In the genomic region with DNA sequence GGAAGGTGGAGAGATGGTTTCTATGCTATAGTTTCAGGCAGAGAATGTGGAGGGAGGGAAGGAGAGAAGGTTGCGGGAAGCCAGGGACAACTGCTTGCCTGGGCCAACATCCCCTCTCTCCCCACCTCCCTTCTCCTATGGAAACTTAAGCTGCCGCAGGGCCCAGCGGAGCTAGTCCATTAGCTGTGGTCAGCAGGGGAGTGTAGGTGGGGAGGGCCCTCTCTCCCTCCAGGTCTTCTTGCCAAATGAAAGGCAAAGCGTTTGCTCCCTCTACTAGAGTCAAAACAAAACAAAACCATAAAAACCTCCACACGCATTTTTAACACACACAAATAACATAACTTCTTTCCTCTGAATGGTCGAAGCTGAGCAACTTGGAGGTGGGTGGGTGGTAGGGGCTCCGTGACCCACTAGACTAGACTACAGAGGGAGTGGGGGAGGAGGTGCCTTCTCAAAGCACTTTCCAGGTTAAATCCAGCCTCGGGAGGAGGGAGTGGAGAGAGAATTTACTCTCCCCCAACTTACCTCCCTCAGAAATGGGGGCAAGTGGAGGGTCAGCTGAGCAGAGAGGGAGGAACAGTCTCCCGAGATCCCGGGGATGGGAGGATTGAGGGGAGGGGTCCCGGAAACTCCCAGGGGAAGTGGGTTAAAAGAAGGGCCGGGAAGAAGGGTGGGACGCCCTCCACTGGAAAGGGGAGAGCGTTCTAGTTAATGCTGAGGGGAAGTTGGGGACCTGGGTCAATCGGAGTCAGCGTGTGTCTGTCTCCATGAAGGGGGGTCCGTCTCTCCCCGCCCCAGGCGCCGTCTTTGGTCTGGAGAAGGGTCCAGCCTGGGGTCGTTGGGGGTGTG, we compare ENCODE assay signal across 8 cellular contexts. TPM values are rescaled to one million over a fixed set of nuclear protein-coding genes. Genes with fewer than 3 reads are reported as not detected.
DNase-seq lines count a peak whose midpoint lies in the region; ATAC-seq, FAIRE-seq and TF ChIP-seq lines count a peak whose summit lies in the region.

No MANE protein-coding gene starts in this region.

- peaks cover 17% of the 10 kb centered on the region for H3K27me3 Mint-ChIP-seq in activated CD4-positive, alpha-beta T cell treated with anti-CD3 and anti-CD28 coated beads, Interleukin-2, amount 10 ng/mL, durations not matched to agents 7 days and 5 days
- H3K27me3 Mint-ChIP-seq in astrocyte (ENCODE audit: low read depth, unreplicated experiment), result peaks cover 5% of the 10 kb centered on the region

- peak overlapping the region; percentile 46 for H3K27ac Mint-ChIP-seq in activated CD4-positive, alpha-beta T cell treated with anti-CD3 and anti-CD28 coated beads, Interleukin-2, amount 10 ng/mL, durations not matched to agents 7 days and 5 days
- peak overlapping the region; percentile 75 for H3K27ac Mint-ChIP-seq in astrocyte (ENCODE audit: unreplicated experiment)

- DNase-seq in activated CD4-positive, alpha-beta T cell treated with anti-CD3 and anti-CD28 coated beads, Interleukin-2, amount 10 ng/mL, durations not matched to agents 7 days and 5 days, result no peak
- DNase-seq in activated CD4-positive, alpha-beta T cell treated with anti-CD3 and anti-CD28 coated beads, Interleukin-2, amount 50 U/mL, for 4 hours, result no peak
- DNase-seq in astrocyte (ENCODE audit: low read depth) (peak; percentile 53), left lung (no peak), testis (peak; percentile 43), D721Med (ENCODE audit: insufficient read length, low spot score) (no peak), ACHN (no peak)

- H3K4me3 ChIP-seq in astrocyte (ENCODE audit: insufficient read depth, low read depth, low read length), result peak overlapping the region; percentile 83
- H3K4me3 ChIP-seq in left lung, result peak overlapping the region; percentile 89 to 90
- H3K4me3 ChIP-seq in testis, result peak overlapping the region; percentile 65 to 78

- H3K79me2 ChIP-seq in astrocyte (ENCODE audit: insufficient read depth, low read length), result peaks cover 21% of the 10 kb centered on the region

- FAIRE-seq in astrocyte (lab: Jason Lieb, UNC), result no peak
- FAIRE-seq in D721Med (lab: Jason Lieb, UNC), result no peak

- CTCF ChIA-PET in activated CD4-positive, alpha-beta T cell treated with anti-CD3 and anti-CD28 coated beads, Interleukin-2, amount 10 ng/mL, durations not matched to agents 7 days and 5 days (lab: Charles Lee), result interaction anchor here (0.6 to 5.3 kb wide), 18 partner anchors 9 to 156 kb away, joined by 3 to 28 read pairs (median 5); partner anchors contain the start of genes DDX23 and KANSL2

- no peaks in the 10 kb centered on the region for H3K9me3 Mint-ChIP-seq in activated CD4-positive, alpha-beta T cell treated with anti-CD3 and anti-CD28 coated beads, Interleukin-2, amount 10 ng/mL, durations not matched to agents 7 days and 5 days
- no peaks in the 10 kb centered on the region for H3K9me3 Mint-ChIP-seq in astrocyte (ENCODE audit: unreplicated experiment)

- peak overlapping the region; percentile 84 for H3K4me3 Mint-ChIP-seq in activated CD4-positive, alpha-beta T cell treated with anti-CD3 and anti-CD28 coated beads, Interleukin-2, amount 10 ng/mL, durations not matched to agents 7 days and 5 days
- H3K4me3 Mint-ChIP-seq in astrocyte (ENCODE audit: unreplicated experiment), result peak overlapping the region; percentile 95

- no peaks in the 10 kb centered on the region for H3K27me3 ChIP-seq in astrocyte (ENCODE audit: insufficient read depth, low read length)
- H3K27me3 ChIP-seq in left lung, result peaks cover 0 to 22% of the 10 kb centered on the region in 2 donors
- H3K27me3 ChIP-seq in testis, result no peaks in the 10 kb centered on the region

- peaks cover 9% of the 10 kb centered on the region for H4K20me1 ChIP-seq in astrocyte (ENCODE audit: insufficient read depth, low read length)

- in situ Hi-C loops in ACHN (cut with HindIII; ENCODE audit: low pct_ligation_motif_present, low pct_unique_long_range_greater_than_20kb, low sequenced_read_pairs), result no loop called here

- WGBS in testis, 2 donors, result 11 to 13% methylated on average over 21 of the region's 21 CpGs

- H3K4me1 Mint-ChIP-seq in activated CD4-positive, alpha-beta T cell treated with anti-CD3 and anti-CD28 coated beads, Interleukin-2, amount 10 ng/mL, durations not matched to agents 7 days and 5 days, result peaks cover 32% of the 10 kb centered on the region
- H3K4me1 Mint-ChIP-seq in astrocyte (ENCODE audit: low read depth, unreplicated experiment), result peaks cover 27% of the 10 kb centered on the region

- no peaks in the 10 kb centered on the region for H3K9me3 ChIP-seq in astrocyte (ENCODE audit: insufficient read depth, low read depth, low read length)
- H3K9me3 ChIP-seq in left lung, result no peaks in the 10 kb centered on the region
- H3K9me3 ChIP-seq in testis, result no peaks in the 10 kb centered on the region

- H2AFZ ChIP-seq in astrocyte (ENCODE audit: low read depth, low read length), result peak overlapping the region; percentile 96

- POLR2A ChIA-PET in activated CD4-positive, alpha-beta T cell treated with anti-CD3 and anti-CD28 coated beads, Interleukin-2, amount 10 ng/mL, durations not matched to agents 7 days and 5 days (lab: Charles Lee), result no interaction called here

- no peaks in the 10 kb centered on the region for H3K36me3 Mint-ChIP-seq in activated CD4-positive, alpha-beta T cell treated with anti-CD3 and anti-CD28 coated beads, Interleukin-2, amount 10 ng/mL, durations not matched to agents 7 days and 5 days (ENCODE audit: low read depth)
- no peaks in the 10 kb centered on the region for H3K36me3 Mint-ChIP-seq in astrocyte (ENCODE audit: low read depth, unreplicated experiment)

- TF ChIP-seq POLR2A in testis (IDR thresholded peaks at IDR 0.05), result no peak

- TF ChIP-seq CTCF in astrocyte (IDR thresholded peaks at IDR 0.05; ENCODE audit: insufficient read depth, low read depth, low read length), result no peak
- no peak for TF ChIP-seq CTCF in left lung (IDR thresholded peaks at IDR 0.05)
- no peak for TF ChIP-seq CTCF in testis (IDR thresholded peaks at IDR 0.05)
- no peak for TF ChIP-seq CTCF in D721Med (IDR thresholded peaks at IDR 0.05; ENCODE audit: insufficient read depth, missing control alignments)

- H3K4me2 ChIP-seq in astrocyte (ENCODE audit: low read length), result peak overlapping the region; percentile 100

- H3K4me1 ChIP-seq in astrocyte (ENCODE audit: insufficient read depth, low read length), result peaks cover 45% of the 10 kb centered on the region
- peaks cover 28 to 34% of the 10 kb centered on the region in 2 donors for H3K4me1 ChIP-seq in left lung
- H3K4me1 ChIP-seq in testis, result peaks cover 30% of the 10 kb centered on the region

- ATAC-seq in left lung (no peak), GM21528 (IDR thresholded peaks at IDR 0.05; ENCODE audit: low FRiP score, unreplicated experiment) (no peak)

- H3K9ac ChIP-seq in astrocyte (ENCODE audit: low read length), result peak overlapping the region; percentile 91

- peak overlapping the region; percentile 48 for H3K27ac ChIP-seq in astrocyte (ENCODE audit: low read depth, low read length)
- peak overlapping the region; percentile 82 to 89 for H3K27ac ChIP-seq in left lung
- peak overlapping the region; percentile 84 to 90 for H3K27ac ChIP-seq in testis

- H3K36me3 ChIP-seq in astrocyte (ENCODE audit: insufficient read depth, low read length), result no peaks in the 10 kb centered on the region
- H3K36me3 ChIP-seq in left lung, result no peaks in the 10 kb centered on the region
- no peaks in the 10 kb centered on the region for H3K36me3 ChIP-seq in testis (ENCODE audit: low read depth, missing control alignments)

- intact Hi-C loops in left lung (cut with DNase I), result no loop called here
- intact Hi-C loops in testis (cut with DNase I; ENCODE audit: low total_unique reads), result no loop called here

RNA-seq across cellular contexts. Expression of gene CACNB3, which starts 4.6 kb away (rescaled TPM):
- total RNA-seq in activated CD4-positive, alpha-beta T cell treated with anti-CD3 and anti-CD28 coated beads, Interleukin-2, amount 10 ng/mL, durations not matched to agents 7 days and 5 days, result 10 to 100 TPM; 14.9 to 19.9 TPM
- total RNA-seq in astrocyte (36.2 and 40.5 TPM in 2 replicates), left lung (10 to 100 TPM; 26.4 to 42.5 TPM), testis (10 to 100 TPM; 17.2 to 19.3 TPM)
- 20.1 TPM for polyA plus RNA-seq in testis (ENCODE audit: insufficient read depth, low read depth, low replicate concordance)

RNA-seq across cellular contexts. Expression of gene ADCY6, which starts 24.8 kb away (rescaled TPM):
- not detected for total RNA-seq in activated CD4-positive, alpha-beta T cell treated with anti-CD3 and anti-CD28 coated beads, Interleukin-2, amount 10 ng/mL, durations not matched to agents 7 days and 5 days
- 28.9 and 33.5 TPM in 2 replicates for total RNA-seq in astrocyte
- total RNA-seq in left lung, result 10 to 100 TPM; 33.0 to 54.0 TPM
- total RNA-seq in testis, result 10 to 100 TPM; 24.5 to 26.3 TPM
- 16.5 TPM for polyA plus RNA-seq in testis (ENCODE audit: insufficient read depth, low read depth, low replicate concordance)

RNA-seq across cellular contexts. Expression of gene DDX23, which starts 38.3 kb away (rescaled TPM):
- 100 to 1,000 TPM; 143 to 144 TPM for total RNA-seq in activated CD4-positive, alpha-beta T cell treated with anti-CD3 and anti-CD28 coated beads, Interleukin-2, amount 10 ng/mL, durations not matched to agents 7 days and 5 days
- total RNA-seq in astrocyte, result 66.7 and 77.1 TPM in 2 replicates
- total RNA-seq in left lung, result 10 to 100 TPM; 66.5 to 74.9 TPM
- 10 to 100 TPM; 85.0 to 96.1 TPM for total RNA-seq in testis
- 69.4 TPM for polyA plus RNA-seq in testis (ENCODE audit: insufficient read depth, low read depth, low replicate concordance)

RNA-seq across cellular contexts. Expression of gene RND1, which starts 52.0 kb away (rescaled TPM):
- total RNA-seq in activated CD4-positive, alpha-beta T cell treated with anti-CD3 and anti-CD28 coated beads, Interleukin-2, amount 10 ng/mL, durations not matched to agents 7 days and 5 days, result 1 to 10 TPM; 1.1 to 1.2 TPM
- total RNA-seq in astrocyte (2.2 and 2.4 TPM in 2 replicates), left lung (10 to 100 TPM in 1 of 2 donors, 1 to 10 TPM in 1; 4.0 to 28.1 TPM), testis (1 to 10 TPM in 1 of 2 donors, under 1 TPM in 1; 0.81 to 1.1 TPM)
- polyA plus RNA-seq in testis (ENCODE audit: insufficient read depth, low read depth, low replicate concordance), result 1.2 TPM

Comparison
In these comparisons a context has a peak if more than half of its experiments do, and no peak if none do; other contexts are left out.
1. DNase-seq: peak in astrocyte (single experiment) and testis (single experiment); none in activated CD4-positive, alpha-beta T cell treated with anti-CD3 and anti-CD28 coated beads, Interleukin-2, amount 10 ng/mL, durations not matched to agents 7 days and 5 days (single experiment), activated CD4-positive, alpha-beta T cell treated with anti-CD3 and anti-CD28 coated beads, Interleukin-2, amount 50 U/mL, for 4 hours (0 of 2), left lung (0 of 2), D721Med (single experiment) and ACHN (single experiment).
2. RNA of gene ADCY6, which starts 24.8 kb away (total RNA-seq): 33.0 to 54.0 TPM in left lung, 28.9 to 33.5 TPM in astrocyte and 24.5 to 26.3 TPM in testis; not detected in activated CD4-positive, alpha-beta T cell treated with anti-CD3 and anti-CD28 coated beads, Interleukin-2, amount 10 ng/mL, durations not matched to agents 7 days and 5 days; every median in the first group is over 10 times any median in the second.
3. Peak in every context shown above with its lines, with median percentiles within 50 percentile points of each other: H3K27ac ChIP-seq and H3K4me3 ChIP-seq.